13 cellular contexts compared by ENCODE assay signal in genomic region chr11:64312947-64313346, GRCh38. TPM values are rescaled to one million over a fixed set of nuclear protein-coding genes. Genes with fewer than 3 reads are reported as not detected.
DNase-seq lines count a peak whose midpoint lies in the region; ATAC-seq, FAIRE-seq and TF ChIP-seq lines count a peak whose summit lies in the region.
"Had no signal": no experiment of that assay in that cellular context is flagged by ENCODE, and none has a peak within 500 bp of the region (broad histone marks: within the 10 kb centered on the region; RNA-seq: fewer than 3 reads in every experiment).

No MANE protein-coding gene starts in this region.

- no peak for TF ChIP-seq CTCF in CD4-positive, alpha-beta T cell (IDR thresholded peaks at IDR 0.05)
- TF ChIP-seq CTCF in RWPE1 (conservative IDR thresholded peaks at IDR 0.05; ENCODE audit: low read depth) = no peak
- TF ChIP-seq CTCF in H1 (IDR thresholded peaks at IDR 0.05; ENCODE audit: control extremely low read depth in 1 of 3, insufficient read depth in 1 of 3, low read depth in 1 of 3, low read length in 3 of 3) = no peak
- TF ChIP-seq CTCF in psoas muscle (IDR thresholded peaks at IDR 0.05) = no peak
- TF ChIP-seq CTCF in GM13977 (IDR thresholded peaks at IDR 0.05; ENCODE audit: extremely low read depth, insufficient read depth, missing control alignments) = no peak

- FAIRE-seq in H1 (lab: Jason Lieb, UNC) = no peak

- peak overlapping the region; percentile 53 for H3K27ac Mint-ChIP-seq in CD4-positive, alpha-beta T cell

- CTCF ChIA-PET in CD4-positive, alpha-beta T cell (lab: Charles Lee) = no interaction called here
- CTCF ChIA-PET in RWPE1 (lab: Yijun Ruan, JAX) (interaction anchor here (0.9 kb wide), 1 partner anchor 12 kb away, joined by 3 read pairs; no protein-coding TSS in a partner anchor), H1 (lab: Charles Lee; ENCODE audit: partially characterized antibody) (interaction anchor here (1.2 to 20.8 kb wide), 5 partner anchors 9 to 338 kb away, joined by 3 to 614 read pairs (median 6); partner anchors contain the start of gene CCDC88B)

- H3K79me2 ChIP-seq in H1 (ENCODE audit: control insufficient read depth in 1 of 2, insufficient read depth in 2 of 2, low read length in 2 of 2) = peaks cover 0 to 12% of the 10 kb centered on the region in 2 experiments; a peak in 2 of 4 replicates

- TF ChIP-seq RAD21 in H1 (IDR thresholded peaks at IDR 0.05 in 1 of 2, conservative IDR thresholded peaks at IDR 0.05 in 1 of 2; ENCODE audit: low read depth in 2 of 2, low read length in 2 of 2) = no peak

- no peaks in the 10 kb centered on the region for H3K9me3 ChIP-seq in CD4-positive, alpha-beta T cell (ENCODE audit: control insufficient read depth, low read length)
- no peaks in the 10 kb centered on the region for H3K9me3 ChIP-seq in H1 (ENCODE audit: insufficient read depth in 2 of 2, low read depth in 1 of 2, low read length in 1 of 2)
- no peaks in the 10 kb centered on the region for H3K9me3 ChIP-seq in psoas muscle

- H2AK5ac ChIP-seq in H1 (ENCODE audit: low read depth, low read length) = no peak overlapping the region

- no peak overlapping the region for H3K18ac ChIP-seq in H1 (ENCODE audit: extremely low read depth, low read length)

- no peak for DNase-seq in CD4-positive, alpha-beta T cell
- DNase-seq in RWPE1 (ENCODE audit: low spot score) (no peak), H1 (ENCODE audit: low read depth in 1 of 2, low spot score in 2 of 2) (no peak), psoas muscle (no peak), NCI-H1048 (lab: John Stamatoyannopoulos, UW) (no peak), GM13977 (ENCODE audit: low spot score) (no peak)
- DNase-seq: activated CD8-positive, alpha-beta memory T cell treated with anti-CD3 and anti-CD28 coated beads, Interleukin-2, amount 50 U/mL, for 48 hours; NCI-H2107 had no signal

- no peak overlapping the region for H3K56ac ChIP-seq in H1 (replicated peaks; ENCODE audit: insufficient read length, low read depth, low read length)

- no peak overlapping the region for H3K23ac ChIP-seq in H1 (ENCODE audit: insufficient read length)

- TF ChIP-seq POLR2A in H1 (IDR thresholded peaks at IDR 0.05; ENCODE audit: control extremely low read depth in 1 of 2, low read depth in 2 of 2, low read length in 2 of 2) = no peak

- 86% methylated on average over 10 of the region's 10 CpGs; no CpG with 5 or more reads in 1 of the 2 experiments for WGBS in H1 (ENCODE audit: extremely low coverage in 1 of 2, insufficient coverage in 1 of 2, insufficient read length in 1 of 2, insufficient replicate concordance in 2 of 2, low coverage in 1 of 2, low lambda C conversion rate in 2 of 2, missing lambda C conversion rate in 1 of 2), 2 experiments
- 78 to 90% (median 85%) methylated on average over 10 of the region's 10 CpGs for WGBS in psoas muscle, 3 donors

- intact Hi-C loops in CD4-positive, alpha-beta T cell (cut with DNase I, micrococcal nuclease) = no loop called here
- intact Hi-C loops in psoas muscle (cut with DNase I) = no loop called here

- H2BK120ac ChIP-seq in H1 (replicated peaks; ENCODE audit: low read depth, low read length) = no peak overlapping the region

- H3K27me3 ChIP-seq in CD4-positive, alpha-beta T cell (ENCODE audit: control insufficient read depth, insufficient read depth, low read length) = no peaks in the 10 kb centered on the region
- H3K27me3 ChIP-seq in H1 (replicated peaks in 1 of 4; ENCODE audit: control insufficient read depth in 3 of 4, extremely low read depth in 1 of 4, insufficient read depth in 3 of 4, low read length in 3 of 4) (no peaks in the 10 kb centered on the region), psoas muscle (ENCODE audit: insufficient read depth in 3 of 3, low read length in 2 of 3) (no peaks in the 10 kb centered on the region)

- H3K36me3 ChIP-seq in H1 (ENCODE audit: control insufficient read depth in 2 of 4, insufficient read depth in 4 of 4, low read length in 3 of 4) (peaks cover 0 to 16% (median 10%) of the 10 kb centered on the region in 4 experiments; a peak in 7 of 8 replicates), psoas muscle (ENCODE audit: insufficient read depth in 1 of 2, low read depth in 1 of 2) (peaks cover 5 to 31% of the 10 kb centered on the region in 2 donors)

- H3K27ac ChIP-seq in CD4-positive, alpha-beta T cell (ENCODE audit: low read depth, low read length) = no peak overlapping the region
- peak overlapping the region; percentile 100 for H3K27ac ChIP-seq in RWPE1
- H3K27ac ChIP-seq in H1 (ENCODE audit: low read depth, low read length) = no peak overlapping the region
- peak overlapping the region; percentile 83 for H3K27ac ChIP-seq in psoas muscle
- H3K27ac ChIP-seq: KMS-11 had no signal

- no peak overlapping the region for H2BK15ac ChIP-seq in H1 (ENCODE audit: low read length)

- no peak overlapping the region for H2BK12ac ChIP-seq in H1 (ENCODE audit: low read depth, low read length)

- peaks cover 37% of the 10 kb centered on the region for H3K36me3 Mint-ChIP-seq in CD4-positive, alpha-beta T cell (ENCODE audit: low read depth)

- H4K20me1 ChIP-seq in H1 (replicated peaks in 1 of 2; ENCODE audit: control insufficient read depth in 1 of 2, insufficient read depth in 2 of 2, low read length in 2 of 2) = peaks cover under 1 to 3% of the 10 kb centered on the region in 2 experiments

- peak overlapping the region; percentile 58 for H3K4me3 Mint-ChIP-seq in CD4-positive, alpha-beta T cell

- POLR2A ChIA-PET in CD4-positive, alpha-beta T cell (lab: Charles Lee) = interaction anchor here (0.7 kb wide), 1 partner anchor 25 kb away, joined by 3 read pairs; no protein-coding TSS in a partner anchor
- POLR2A ChIA-PET in RWPE1 (lab: Yijun Ruan, JAX; ENCODE audit: low non-redundant PET) = no interaction called here
- POLR2A ChIA-PET in H1 (lab: Charles Lee; ENCODE audit: partially characterized antibody) = interaction anchor here (1.2 to 1.7 kb wide), 4 partner anchors 9 to 48 kb away, joined by 3 to 4 read pairs (median 3); no protein-coding TSS in a partner anchor

- H3K27me3 Mint-ChIP-seq in CD4-positive, alpha-beta T cell = no peaks in the 10 kb centered on the region

- no peak for ATAC-seq in CD4-positive, alpha-beta T cell (ENCODE audit: poor library complexity)
- ATAC-seq in psoas muscle (no peak), HG02852 (IDR thresholded peaks at IDR 0.05; ENCODE audit: unreplicated experiment) (no peak), GM21423 (IDR thresholded peaks at IDR 0.05; ENCODE audit: unreplicated experiment) (no peak)

- no peak overlapping the region for H4K8ac ChIP-seq in H1 (ENCODE audit: extremely low read depth, insufficient read depth, low read length)

- no peak overlapping the region for H3K14ac ChIP-seq in H1 (ENCODE audit: insufficient read length)

- H4K5ac ChIP-seq in H1 (ENCODE audit: insufficient read length, low read depth, low read length) = no peak overlapping the region

- no peak overlapping the region for H2BK20ac ChIP-seq in H1 (ENCODE audit: low read length)

- no peak overlapping the region for H3K9ac ChIP-seq in H1 (replicated peaks in 1 of 4; ENCODE audit: extremely low read depth in 1 of 4, low read depth in 3 of 4, low read length in 3 of 4)
- H3K9ac ChIP-seq: KMS-11 had no signal

- peaks cover 5% of the 10 kb centered on the region; the same call in 1 of the 2 replicates for H3K79me1 ChIP-seq in H1 (ENCODE audit: low read depth, low read length)

- H3K9me3 Mint-ChIP-seq in CD4-positive, alpha-beta T cell = no peaks in the 10 kb centered on the region

- peaks cover 2% of the 10 kb centered on the region; the same call in 1 of the 2 replicates for H3K23me2 ChIP-seq in H1 (ENCODE audit: low read depth, low read length)

- no peak overlapping the region for H3K4ac ChIP-seq in H1 (replicated peaks; ENCODE audit: insufficient read length, low read depth, low read length)

- H3K4me3 ChIP-seq in H1 (ENCODE audit: extremely low read depth in 1 of 4, insufficient read depth in 2 of 4, low read depth in 3 of 4, low read length in 4 of 4) (no peak overlapping the region), psoas muscle (no peak overlapping the region)

- no peak overlapping the region for H2AFZ ChIP-seq in H1 (ENCODE audit: low read length)

- no peak overlapping the region for H3K4me2 ChIP-seq in H1 (ENCODE audit: insufficient read depth in 1 of 2, low read depth in 2 of 2, low read length in 2 of 2)
- H3K4me2 ChIP-seq: KMS-11 had no signal

- no peak for TF ChIP-seq EP300 in H1 (IDR thresholded peaks at IDR 0.05; ENCODE audit: borderline replicate concordance in 1 of 2, low read depth in 2 of 2, low read length in 2 of 2)

- no peak overlapping the region for H4K91ac ChIP-seq in H1 (replicated peaks; ENCODE audit: insufficient read length, low read length)

- H3K4me1 Mint-ChIP-seq in CD4-positive, alpha-beta T cell (ENCODE audit: low read depth) = peaks cover 29% of the 10 kb centered on the region

- in situ Hi-C loops in GM13977 (cut with MboI; ENCODE audit: low pct_unique_long_range_greater_than_20kb, low sequenced_read_pairs, unreplicated experiment) = no loop called here

- H2BK5ac ChIP-seq in H1 (ENCODE audit: low read depth, low read length) = 0 out of 2 replicates have a peak overlapping the region, but pooled peaks have one; percentile 44

- H3K4me1 ChIP-seq in H1 (replicated peaks in 1 of 4; ENCODE audit: control insufficient read depth in 3 of 4, insufficient read depth in 4 of 4, low read length in 3 of 4) (peaks cover 0 to 5% (median 2%) of the 10 kb centered on the region in 4 experiments; a peak in 4 of 7 replicates), psoas muscle (peaks cover 31% of the 10 kb centered on the region)

RNA-seq across cellular contexts. Expression of gene TRMT112, which starts 4.4 kb away (rescaled TPM):
- 10 to 100 TPM; 70.5 to 71.4 TPM for total RNA-seq in CD4-positive, alpha-beta T cell
- 300 and 326 TPM in 2 replicates for total RNA-seq in H1 (2021; fragmentation: NEBNext Ultra II Directional; extraction: Animal tissue kit (Norgen Biotek cat#: 25700))
- polyA plus RNA-seq in H1 (2011; rRNA removed) (650 and 707 TPM in 2 replicates), psoas muscle (100 to 1,000 TPM; 125 to 311 (median 190) TPM)
- 604 TPM for polyA plus RNA-seq in H1 (2011; cell fraction: cytosol; rRNA removed)
- polyA plus RNA-seq in H1 (2011; cell fraction: nucleus; rRNA removed) = 183 TPM
- 380 to 473 TPM (median 438 TPM) in 4 replicates for polyA plus RNA-seq in H1 (2012, experiment 1 of 2)
- polyA plus RNA-seq in H1 (2012, experiment 2 of 2) = 1,230 TPM
- polyA plus RNA-seq in H1 (2013, experiment 1 of 2) = 542 TPM
- polyA plus RNA-seq in H1 (2013, experiment 2 of 2) = 524 TPM
- polyA minus RNA-seq in H1 (2011; rRNA and poly(A)+ RNA removed) = 31.9 and 44.7 TPM in 2 replicates
- 101 TPM for polyA minus RNA-seq in H1 (2011; cell fraction: cytosol; rRNA and poly(A)+ RNA removed)
- 54.3 TPM for polyA minus RNA-seq in H1 (2011; cell fraction: nucleus; rRNA and poly(A)+ RNA removed)
- total RNA-seq in psoas muscle = 100 to 1,000 TPM in 1 of 4 donors, 10 to 100 TPM in 3; 78.1 to 135 (median 88.0) TPM

RNA-seq across cellular contexts. Expression of gene PRDX5, which starts 5.0 kb away (rescaled TPM):
- 10 to 100 TPM; 31.7 to 33.1 TPM for total RNA-seq in CD4-positive, alpha-beta T cell
- 201 and 225 TPM in 2 replicates for total RNA-seq in H1 (2021; fragmentation: NEBNext Ultra II Directional; extraction: Animal tissue kit (Norgen Biotek cat#: 25700))
- 582 and 631 TPM in 2 replicates for polyA plus RNA-seq in H1 (2011; rRNA removed)
- polyA plus RNA-seq in H1 (2011; cell fraction: cytosol; rRNA removed) = 623 TPM
- polyA plus RNA-seq in H1 (2011; cell fraction: nucleus; rRNA removed) = 281 TPM
- polyA plus RNA-seq in H1 (2012, experiment 1 of 2) = 323 to 414 TPM (median 375 TPM) in 4 replicates
- 341 TPM for polyA plus RNA-seq in H1 (2012, experiment 2 of 2)
- polyA plus RNA-seq in H1 (2013, experiment 1 of 2) = 135 TPM
- 134 TPM for polyA plus RNA-seq in H1 (2013, experiment 2 of 2)
- polyA minus RNA-seq in H1 (2011; rRNA and poly(A)+ RNA removed) = 60.4 and 79.8 TPM in 2 replicates
- 77.1 TPM for polyA minus RNA-seq in H1 (2011; cell fraction: cytosol; rRNA and poly(A)+ RNA removed)
- polyA minus RNA-seq in H1 (2011; cell fraction: nucleus; rRNA and poly(A)+ RNA removed) = 54.4 TPM
- 100 to 1,000 TPM; 122 to 178 (median 156) TPM for total RNA-seq in psoas muscle
- 100 to 1,000 TPM; 304 to 323 (median 321) TPM for polyA plus RNA-seq in psoas muscle

RNA-seq across cellular contexts. Expression of gene ESRRA, which starts 7.6 kb away (rescaled TPM):
- total RNA-seq in CD4-positive, alpha-beta T cell = 10 to 100 TPM; 10.9 to 12.0 TPM
- 36.1 and 37.0 TPM in 2 replicates for total RNA-seq in H1 (2021; fragmentation: NEBNext Ultra II Directional; extraction: Animal tissue kit (Norgen Biotek cat#: 25700))
- polyA plus RNA-seq in H1 (2011; rRNA removed) (18.2 and 20.9 TPM in 2 replicates), psoas muscle (100 to 1,000 TPM; 274 to 362 (median 316) TPM)
- 24.8 TPM for polyA plus RNA-seq in H1 (2011; cell fraction: cytosol; rRNA removed)
- 29.9 TPM for polyA plus RNA-seq in H1 (2011; cell fraction: nucleus; rRNA removed)
- polyA plus RNA-seq in H1 (2012, experiment 1 of 2) = 24.8 to 32.6 TPM (median 31.0 TPM) in 4 replicates
- 28.6 TPM for polyA plus RNA-seq in H1 (2012, experiment 2 of 2)
- polyA plus RNA-seq in H1 (2013, experiment 1 of 2) = 13.1 TPM
- polyA plus RNA-seq in H1 (2013, experiment 2 of 2) = 13.3 TPM
- polyA minus RNA-seq in H1 (2011; rRNA and poly(A)+ RNA removed) = 9.2 and 9.3 TPM in 2 replicates
- polyA minus RNA-seq in H1 (2011; cell fraction: cytosol; rRNA and poly(A)+ RNA removed) = 19.5 TPM
- polyA minus RNA-seq in H1 (2011; cell fraction: nucleus; rRNA and poly(A)+ RNA removed) = 13.9 TPM
- total RNA-seq in psoas muscle = 100 to 1,000 TPM; 104 to 261 (median 146) TPM

RNA-seq across cellular contexts. Expression of gene CATSPERZ, which starts 12.8 kb away (rescaled TPM):
- not detected for total RNA-seq in CD4-positive, alpha-beta T cell
- total RNA-seq in H1 (2021; fragmentation: NEBNext Ultra II Directional; extraction: Animal tissue kit (Norgen Biotek cat#: 25700)) = not detected in 2 replicates
- polyA plus RNA-seq in H1 (2011; rRNA removed) = 0.77 and 1.1 TPM in 2 replicates
- 0.85 TPM for polyA plus RNA-seq in H1 (2011; cell fraction: cytosol; rRNA removed)
- polyA plus RNA-seq in H1 (2011; cell fraction: nucleus; rRNA removed) = 1.6 TPM
- 0.46 to 0.96 TPM (median 0.73 TPM) in 3 of 4 replicates, not detected in the other for polyA plus RNA-seq in H1 (2012, experiment 1 of 2)
- polyA plus RNA-seq in H1 (2012, experiment 2 of 2) = 0.71 TPM
- polyA plus RNA-seq in H1 (2013, experiment 1 of 2) = 0.49 TPM
- polyA plus RNA-seq in H1 (2013, experiment 2 of 2) = 0.66 TPM
- polyA minus RNA-seq in H1 (2011; rRNA and poly(A)+ RNA removed) = not detected in 2 replicates
- not detected for polyA minus RNA-seq in H1 (2011; cell fraction: cytosol; rRNA and poly(A)+ RNA removed)
- not detected for polyA minus RNA-seq in H1 (2011; cell fraction: nucleus; rRNA and poly(A)+ RNA removed)
- total RNA-seq in psoas muscle = not detected
- under 1 TPM in 1 of 3 donors, not detected in 2; 0.05 TPM for polyA plus RNA-seq in psoas muscle
- total RNA-seq: cerebellum, fibroblast of villous mesenchyme had no signal

RNA-seq across cellular contexts. Expression of gene KCNK4, which starts 21.8 kb away (rescaled TPM):
- total RNA-seq in CD4-positive, alpha-beta T cell = under 1 TPM in 1 of 2 experiments, not detected in 1; 0.14 TPM
- 0.19 TPM in 1 of 2 replicates, not detected in the other for total RNA-seq in H1 (2021; fragmentation: NEBNext Ultra II Directional; extraction: Animal tissue kit (Norgen Biotek cat#: 25700))
- polyA plus RNA-seq in H1 (2011; rRNA removed) = not detected in 2 replicates
- polyA plus RNA-seq in H1 (2011; cell fraction: cytosol; rRNA removed) = not detected
- 0.33 TPM for polyA plus RNA-seq in H1 (2011; cell fraction: nucleus; rRNA removed)
- 0.12 to 0.18 TPM in 2 of 4 replicates, not detected in the others for polyA plus RNA-seq in H1 (2012, experiment 1 of 2)
- 0.12 TPM for polyA plus RNA-seq in H1 (2012, experiment 2 of 2)
- 0.16 TPM for polyA plus RNA-seq in H1 (2013, experiment 1 of 2)
- 0.11 TPM for polyA plus RNA-seq in H1 (2013, experiment 2 of 2)
- polyA minus RNA-seq in H1 (2011; rRNA and poly(A)+ RNA removed) = not detected in 2 replicates
- polyA minus RNA-seq in H1 (2011; cell fraction: cytosol; rRNA and poly(A)+ RNA removed) = not detected
- polyA minus RNA-seq in H1 (2011; cell fraction: nucleus; rRNA and poly(A)+ RNA removed) = not detected
- not detected for total RNA-seq in psoas muscle
- not detected for polyA plus RNA-seq in psoas muscle
- total RNA-seq: fibroblast of villous mesenchyme had no signal

Comparison
In these comparisons a context has a peak if more than half of its experiments do, and no peak if none do; other contexts are left out.
1. H3K27ac ChIP-seq: peak in RWPE1 (single experiment) and psoas muscle (single experiment); none in CD4-positive, alpha-beta T cell (single experiment) and H1 (single experiment).